ENCODE assay signal across 23 cellular contexts in genomic region chr2:26572589-26572988, GRCh38.
DNase-seq lines count a peak whose midpoint lies in the region; ATAC-seq and TF ChIP-seq lines count a peak whose summit lies in the region.
"Had no signal": no experiment of that assay in that cellular context is flagged by ENCODE, and none has a peak within 500 bp of the region (broad histone marks: within the 10 kb centered on the region; RNA-seq: fewer than 3 reads in every experiment).

No MANE protein-coding gene starts in this region.

- H3K79me1 ChIP-seq in mesendoderm (ENCODE audit: low read length), result no peaks in the 10 kb centered on the region

- H3K18ac ChIP-seq in mesendoderm (ENCODE audit: low read length), result no peak overlapping the region

- no peak overlapping the region for H2BK5ac ChIP-seq in mesendoderm (ENCODE audit: low read length)

- H3K56ac ChIP-seq in mesendoderm (ENCODE audit: low read length), result no peak overlapping the region

- no peak overlapping the region for H3K27ac Mint-ChIP-seq in glutamatergic neuron (ENCODE audit: unreplicated experiment)
- H3K27ac Mint-ChIP-seq: CD4-positive, alpha-beta T cell had no signal

- no peak overlapping the region for H3K23ac ChIP-seq in mesendoderm (ENCODE audit: low read length)

- peaks cover 6% of the 10 kb centered on the region for H3K9me3 Mint-ChIP-seq in glutamatergic neuron (ENCODE audit: unreplicated experiment)
- H3K9me3 Mint-ChIP-seq: CD4-positive, alpha-beta T cell had no signal

- H3K4me3 ChIP-seq in left ventricle myocardium inferior, result no peak overlapping the region
- H3K4me3 ChIP-seq in mesendoderm (ENCODE audit: low read length), result no peak overlapping the region
- H3K4me3 ChIP-seq in upper lobe of right lung, result no peak overlapping the region
- no peak overlapping the region for H3K4me3 ChIP-seq in colonic mucosa
- H3K4me3 ChIP-seq: A549, HAP-1, SJSA1 had no signal

- H3K4ac ChIP-seq in mesendoderm (ENCODE audit: low read depth, low read length), result no peak overlapping the region

- H4K5ac ChIP-seq in mesendoderm (ENCODE audit: low read length), result no peak overlapping the region

- peaks cover 78% of the 10 kb centered on the region for H3K27me3 ChIP-seq in left ventricle myocardium inferior (ENCODE audit: low read depth)
- H3K27me3 ChIP-seq in mesendoderm (ENCODE audit: insufficient read depth, low read length, poor library complexity), result no peaks in the 10 kb centered on the region
- peaks cover 7% of the 10 kb centered on the region for H3K27me3 ChIP-seq in upper lobe of right lung
- H3K27me3 ChIP-seq in colonic mucosa, result no peaks in the 10 kb centered on the region

- no peak overlapping the region for H3K4me2 ChIP-seq in mesendoderm (ENCODE audit: low read length)
- H3K4me2 ChIP-seq: A549 had no signal

- no peak overlapping the region for H2BK120ac ChIP-seq in mesendoderm (ENCODE audit: low read depth, low read length)

- intact Hi-C loops in left cardiac atrium (cut with DNase I) (no loop called here), left ventricle myocardium inferior (cut with micrococcal nuclease) (no loop called here), upper lobe of right lung (cut with DNase I) (no loop called here), colonic mucosa (cut with DNase I) (no loop called here)

- H2AK5ac ChIP-seq in mesendoderm (ENCODE audit: low read length), result no peak overlapping the region

- H3K79me2 ChIP-seq in mesendoderm (ENCODE audit: control insufficient read depth, insufficient read depth, low read length), result no peaks in the 10 kb centered on the region

- no peaks in the 10 kb centered on the region for H3K4me1 ChIP-seq in left ventricle myocardium inferior
- no peaks in the 10 kb centered on the region for H3K4me1 ChIP-seq in mesendoderm (ENCODE audit: control insufficient read depth, low read depth, low read length)
- no peaks in the 10 kb centered on the region for H3K4me1 ChIP-seq in upper lobe of right lung
- H3K4me1 ChIP-seq in colonic mucosa, result no peaks in the 10 kb centered on the region
- H3K4me1 ChIP-seq: A549, HAP-1, SJSA1 had no signal

- no peak overlapping the region for H2BK15ac ChIP-seq in mesendoderm (replicated peaks; ENCODE audit: low read depth)

- H3K9ac ChIP-seq in mesendoderm (ENCODE audit: low read length) (no peak overlapping the region), colonic mucosa (ENCODE audit: low read depth in 2 of 2, low read length in 2 of 2) (no peak overlapping the region)

- WGBS in mesendoderm (ENCODE audit: extremely low coverage, insufficient coverage, low lambda C conversion rate), result no CpG with 5 or more reads among the region's 8 CpGs

- ATAC-seq in left cardiac atrium, result no peak
- no peak for ATAC-seq in upper lobe of right lung
- ATAC-seq in GM19455 (IDR thresholded peaks at IDR 0.05; ENCODE audit: unreplicated experiment), result no peak
- ATAC-seq: A549, Right ventricle myocardium inferior had no signal

- DNase-seq in left cardiac atrium (peak; percentile 16), left ventricle myocardium inferior (no peak), glutamatergic neuron (peak; percentile 15), mesendoderm (peak; percentile 39), upper lobe of right lung (peak; percentile 53), colonic mucosa (no peak), ACHN (no peak)
- DNase-seq: COR-L47; DMS79; KBM-7; MM.1S; NCI-H1048; NCI-H1417 treated with DMSO at 0.1 percent for 48 hours; NCI-H187; NCI-H69; NK-92 treated with Interleukin-12 subunit alpha and Interleukin-12 subunit beta, amount 100 ng/mL, for 24 hours had no signal

- H3K4me3 Mint-ChIP-seq in glutamatergic neuron (ENCODE audit: unreplicated experiment), result no peak overlapping the region
- H3K4me3 Mint-ChIP-seq: CD4-positive, alpha-beta T cell had no signal

- in situ Hi-C loops in ACHN (cut with HindIII; ENCODE audit: low pct_ligation_motif_present, low pct_unique_long_range_greater_than_20kb, low sequenced_read_pairs), result no loop called here

- TF ChIP-seq CTCF in left ventricle myocardium inferior (IDR thresholded peaks at IDR 0.05; ENCODE audit: borderline replicate concordance) (no peak), glutamatergic neuron (IDR thresholded peaks at IDR 0.05; ENCODE audit: partially characterized antibody, unreplicated experiment) (no peak), upper lobe of right lung (IDR thresholded peaks at IDR 0.05) (no peak), colonic mucosa (IDR thresholded peaks at IDR 0.05) (no peak)

- H3K9me3 ChIP-seq in left ventricle myocardium inferior (replicated peaks) (no peaks in the 10 kb centered on the region), upper lobe of right lung (no peaks in the 10 kb centered on the region), colonic mucosa (no peaks in the 10 kb centered on the region)
- H3K9me3 ChIP-seq: A549, HAP-1, SJSA1 had no signal

- H3K27me3 Mint-ChIP-seq in glutamatergic neuron (ENCODE audit: unreplicated experiment), result peaks cover 18% of the 10 kb centered on the region

- H3K27ac ChIP-seq in left ventricle myocardium inferior (replicated peaks) (no peak overlapping the region), mesendoderm (ENCODE audit: low read depth, low read length) (no peak overlapping the region), upper lobe of right lung (no peak overlapping the region), colonic mucosa (no peak overlapping the region)
- H3K27ac ChIP-seq: A549, HL-60, SJSA1 had no signal

- H4K8ac ChIP-seq in mesendoderm (ENCODE audit: low read depth, low read length), result no peak overlapping the region

- no peaks in the 10 kb centered on the region for H3K36me3 Mint-ChIP-seq in glutamatergic neuron (ENCODE audit: unreplicated experiment)

- H3K36me3 ChIP-seq in left ventricle myocardium inferior (no peaks in the 10 kb centered on the region), mesendoderm (ENCODE audit: control insufficient read depth, insufficient read depth, low read length) (no peaks in the 10 kb centered on the region), upper lobe of right lung (no peaks in the 10 kb centered on the region), colonic mucosa (no peaks in the 10 kb centered on the region)
- H3K36me3 ChIP-seq: HAP-1, SJSA1 had no signal

- H3K4me1 Mint-ChIP-seq in glutamatergic neuron (ENCODE audit: low read depth, unreplicated experiment), result peaks cover 3% of the 10 kb centered on the region

Comparison
In these comparisons a context has a peak if more than half of its experiments do, and no peak if none do; other contexts are left out.
1. DNase-seq: peak in left cardiac atrium (single experiment), glutamatergic neuron (single experiment), mesendoderm (single experiment) and upper lobe of right lung (single experiment); none in left ventricle myocardium inferior (single experiment), colonic mucosa (single experiment) and ACHN (single experiment).